ENCODE assay signal across 8 cellular contexts in the genomic region with DNA sequence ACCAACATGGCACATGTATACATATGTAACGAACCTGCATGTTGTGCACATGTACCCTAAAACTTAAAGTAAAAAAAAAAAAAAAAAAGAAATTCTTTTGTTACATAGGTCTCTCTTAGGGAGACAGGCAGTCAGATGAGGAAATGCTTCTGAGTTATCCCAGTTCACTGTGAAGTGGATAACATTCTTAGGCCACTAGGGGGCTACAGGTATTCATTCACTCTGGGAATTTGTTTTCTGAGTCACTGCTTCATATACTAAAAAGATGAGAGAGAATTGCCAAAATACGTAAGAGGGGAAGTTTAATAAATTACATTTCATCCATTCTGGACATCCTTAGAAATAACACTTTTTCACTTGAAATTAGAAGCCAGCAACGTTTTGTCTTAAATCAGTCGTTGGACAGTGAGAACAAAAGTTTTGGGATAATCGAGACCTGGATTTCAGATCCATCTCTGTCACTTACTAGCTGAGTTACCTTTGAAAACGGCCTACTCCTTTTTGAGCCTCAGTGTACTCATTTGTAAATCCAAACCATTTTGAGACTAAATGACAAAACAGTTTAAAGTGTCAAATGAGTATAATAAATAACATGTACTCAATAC.
DNase-seq lines count a peak whose midpoint lies in the region; ATAC-seq and TF ChIP-seq lines count a peak whose summit lies in the region.

No MANE protein-coding gene starts in this region.

- H3K36me3 ChIP-seq in PC-9 (ENCODE audit: low read depth) = no peaks in the 10 kb centered on the region
- H3K36me3 ChIP-seq in sigmoid colon = no peaks in the 10 kb centered on the region

- TF ChIP-seq POLR2A in GM18505 (IDR thresholded peaks at IDR 0.05; ENCODE audit: borderline replicate concordance, extremely low read depth, insufficient read depth, insufficient read length) = no peak
- TF ChIP-seq POLR2A in sigmoid colon (IDR thresholded peaks at IDR 0.05) = no peak

- H3K4me2 ChIP-seq in PC-9 = no peak overlapping the region

- peaks cover 11% of the 10 kb centered on the region; the same call in 1 of the 2 replicates for H3K9me3 ChIP-seq in PC-9 (ENCODE audit: insufficient read depth, low read depth)
- H3K9me3 ChIP-seq in sigmoid colon = peaks cover 0 to 3% (median 0%) of the 10 kb centered on the region in 4 donors

- POLR2A ChIA-PET in PC-9 (lab: Charles Lee; ENCODE audit: unreplicated experiment) = interaction anchor here (0.6 kb wide), 1 partner anchor 235 kb away, joined by 4 read pairs; no protein-coding TSS in a partner anchor

- CTCF ChIA-PET in PC-9 (lab: Charles Lee) = interaction anchor here (0.6 kb wide), 1 partner anchor 308 kb away, joined by 4 read pairs; no protein-coding TSS in a partner anchor

- peaks cover 5% of the 10 kb centered on the region; the same call in 1 of the 2 replicates for H3F3A ChIP-seq in PC-9 (ENCODE audit: insufficient read depth, low read depth)

- intact Hi-C loops in PC-9 (cut with micrococcal nuclease; ENCODE audit: unreplicated experiment) (no loop called here), sigmoid colon (cut with DNase I) (no loop called here)

- H3K4me1 ChIP-seq in PC-9 (replicated peaks; ENCODE audit: insufficient read depth) (peaks cover 13% of the 10 kb centered on the region), sigmoid colon (no peaks in the 10 kb centered on the region)

- H3K79me2 ChIP-seq in PC-9 (ENCODE audit: low read depth) = no peaks in the 10 kb centered on the region

- H3K27me3 ChIP-seq in PC-9 (ENCODE audit: insufficient read depth, low read depth) = no peaks in the 10 kb centered on the region
- no peaks in the 10 kb centered on the region for H3K27me3 ChIP-seq in sigmoid colon

- H3K9me2 ChIP-seq in PC-9 (ENCODE audit: insufficient read depth) = no peaks in the 10 kb centered on the region; the same call in 1 of the 2 replicates

- H4K20me1 ChIP-seq in PC-9 (ENCODE audit: insufficient read depth) = no peaks in the 10 kb centered on the region

- in situ Hi-C loops in ACHN (cut with HindIII; ENCODE audit: low pct_ligation_motif_present, low pct_unique_long_range_greater_than_20kb, low sequenced_read_pairs) = no loop called here

- TF ChIP-seq CTCF in PC-9 (conservative IDR thresholded peaks at IDR 0.05) (peak; percentile 76), epithelial cell of proximal tubule (conservative IDR thresholded peaks at IDR 0.05; ENCODE audit: low read depth, low read length) (peak; percentile 81), sigmoid colon (IDR thresholded peaks at IDR 0.05) (peak in 1 of 4 experiments; percentile 10)

- WGBS in sigmoid colon, 2 donors = 50 to 61% methylated on average over 6 of the region's 6 CpGs

- no peak overlapping the region for H2AFZ ChIP-seq in PC-9

- peak; percentile 84 for ATAC-seq in GM18505 (IDR thresholded peaks at IDR 0.05; ENCODE audit: unreplicated experiment)
- peak; percentile 81 for ATAC-seq in HG03378 (IDR thresholded peaks at IDR 0.05; ENCODE audit: unreplicated experiment)
- ATAC-seq in HG03135 (IDR thresholded peaks at IDR 0.05; ENCODE audit: unreplicated experiment) = no peak

- H3K4me3 ChIP-seq in PC-9 = no peak overlapping the region
- no peak overlapping the region for H3K4me3 ChIP-seq in epithelial cell of proximal tubule (ENCODE audit: low read depth, low read length)
- no peak overlapping the region for H3K4me3 ChIP-seq in sigmoid colon

- TF ChIP-seq EP300 in sigmoid colon (IDR thresholded peaks at IDR 0.05) = no peak

- BruUV-seq in PC-9 (replicated peaks; lab: Mats Ljungman, UMichigan) = no TSS peak

- DNase-seq in ACHN = peak; percentile 64
- peak in 1 of 2 experiments; percentile 52 for DNase-seq in PC-9
- no peak for DNase-seq in epithelial cell of proximal tubule (ENCODE audit: low read depth)
- DNase-seq in renal cortical epithelial cell (ENCODE audit: low read depth) = peak; percentile 70
- no peak for DNase-seq in sigmoid colon

- H3K27ac ChIP-seq in PC-9 (no peak overlapping the region), sigmoid colon (no peak overlapping the region)

Comparison
In these comparisons a context has a peak if more than half of its experiments do, and no peak if none do; other contexts are left out.
1. DNase-seq: peak in ACHN (single experiment) and renal cortical epithelial cell (single experiment); none in epithelial cell of proximal tubule (single experiment) and sigmoid colon (single experiment).